In genomic region chr3:40437893-40438292, GRCh38 we compare ENCODE assay signal across 2 cellular contexts.
TF ChIP-seq lines count a peak whose summit lies in the region.

No MANE protein-coding gene starts in this region.

TF ChIP-seq in HEK293, 187 proteins besides CTCF, POLR2A, EP300 and RAD21:
- TF ChIP-seq YY1 (tag by site-specific recombination; IDR thresholded peaks at IDR 0.05) (no peak), REST (tag by site-specific recombination; IDR thresholded peaks at IDR 0.05) (peak; percentile 79)

TF ChIP-seq in K562, 482 proteins besides CTCF, POLR2A, EP300 and RAD21:
- no peak for TF ChIP-seq TAL1 (IDR thresholded peaks at IDR 0.05)
- TF ChIP-seq EHMT2 (IDR thresholded peaks at IDR 0.05): peak; percentile 92
- peak; percentile 80; the same call in 1 of the 2 replicates for TF ChIP-seq REST (CRISPR knock-in tag; IDR thresholded peaks at IDR 0.05; ENCODE audit: low read depth)
- TF ChIP-seq, protein P1, sequence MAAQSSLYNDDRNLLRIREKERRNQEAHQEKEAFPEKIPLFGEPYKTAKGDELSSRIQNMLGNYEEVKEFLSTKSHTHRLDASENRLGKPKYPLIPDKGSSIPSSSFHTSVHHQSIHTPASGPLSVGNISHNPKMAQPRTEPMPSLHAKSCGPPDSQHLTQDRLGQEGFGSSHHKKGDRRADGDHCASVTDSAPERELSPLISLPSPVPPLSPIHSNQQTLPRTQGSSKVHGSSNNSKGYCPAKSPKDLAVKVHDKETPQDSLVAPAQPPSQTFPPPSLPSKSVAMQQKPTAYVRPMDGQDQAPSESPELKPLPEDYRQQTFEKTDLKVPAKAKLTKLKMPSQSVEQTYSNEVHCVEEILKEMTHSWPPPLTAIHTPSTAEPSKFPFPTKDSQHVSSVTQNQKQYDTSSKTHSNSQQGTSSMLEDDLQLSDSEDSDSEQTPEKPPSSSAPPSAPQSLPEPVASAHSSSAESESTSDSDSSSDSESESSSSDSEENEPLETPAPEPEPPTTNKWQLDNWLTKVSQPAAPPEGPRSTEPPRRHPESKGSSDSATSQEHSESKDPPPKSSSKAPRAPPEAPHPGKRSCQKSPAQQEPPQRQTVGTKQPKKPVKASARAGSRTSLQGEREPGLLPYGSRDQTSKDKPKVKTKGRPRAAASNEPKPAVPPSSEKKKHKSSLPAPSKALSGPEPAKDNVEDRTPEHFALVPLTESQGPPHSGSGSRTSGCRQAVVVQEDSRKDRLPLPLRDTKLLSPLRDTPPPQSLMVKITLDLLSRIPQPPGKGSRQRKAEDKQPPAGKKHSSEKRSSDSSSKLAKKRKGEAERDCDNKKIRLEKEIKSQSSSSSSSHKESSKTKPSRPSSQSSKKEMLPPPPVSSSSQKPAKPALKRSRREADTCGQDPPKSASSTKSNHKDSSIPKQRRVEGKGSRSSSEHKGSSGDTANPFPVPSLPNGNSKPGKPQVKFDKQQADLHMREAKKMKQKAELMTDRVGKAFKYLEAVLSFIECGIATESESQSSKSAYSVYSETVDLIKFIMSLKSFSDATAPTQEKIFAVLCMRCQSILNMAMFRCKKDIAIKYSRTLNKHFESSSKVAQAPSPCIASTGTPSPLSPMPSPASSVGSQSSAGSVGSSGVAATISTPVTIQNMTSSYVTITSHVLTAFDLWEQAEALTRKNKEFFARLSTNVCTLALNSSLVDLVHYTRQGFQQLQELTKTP (IDR thresholded peaks at IDR 0.05; ENCODE audit: low read depth in 1 of 2, partially characterized antibody in 2 of 2): peak in 1 of 2 experiments; percentile 46
- peak; percentile 89 for TF ChIP-seq MIER1 (IDR thresholded peaks at IDR 0.05; ENCODE audit: low read depth)
- TF ChIP-seq ZNF436 (CRISPR knock-in tag; IDR thresholded peaks at IDR 0.05): no peak
- no peak for TF ChIP-seq ZKSCAN3 (CRISPR knock-in tag; IDR thresholded peaks at IDR 0.05)
- TF ChIP-seq FOSL1 (tag; conservative IDR thresholded peaks at IDR 0.05): peak; percentile 14; the same call in 1 of the 2 replicates
- no peak for TF ChIP-seq MXI1 (IDR thresholded peaks at IDR 0.05; ENCODE audit: low read depth, low read length)
